In the genomic region with DNA sequence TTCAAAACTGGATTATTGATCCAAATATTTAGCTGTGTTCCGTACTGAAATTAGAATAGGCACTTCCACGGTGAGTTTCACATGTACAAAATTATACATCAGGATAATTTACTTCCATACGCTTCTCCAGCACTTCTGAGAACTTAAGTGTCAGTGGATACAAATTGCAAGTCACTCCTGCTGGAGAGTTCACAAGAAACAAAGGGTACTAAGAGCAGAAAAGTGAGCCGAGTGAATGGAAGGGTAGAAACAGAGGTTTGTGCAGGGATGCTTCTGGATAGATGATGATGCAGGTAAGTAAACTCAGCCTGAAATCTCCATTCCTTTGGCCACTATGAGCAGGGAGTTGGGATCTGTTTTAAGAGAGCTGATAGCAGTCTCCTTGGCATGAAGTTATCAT, we compare ENCODE assay signal across 7 cellular contexts. TPM values are rescaled to one million over a fixed set of nuclear protein-coding genes. Genes with fewer than 3 reads are reported as not detected.
A peak's percentile ranks its signal among the peaks of the same experiment; 100 is the strongest.
DNase-seq lines count a peak whose midpoint lies in the region; ATAC-seq, FAIRE-seq and TF ChIP-seq lines count a peak whose summit lies in the region.
"Not testable (repeated sequence)": the region's sequence is repeated elsewhere in the genome, so short reads cannot be mapped to it uniquely, and the experiment has no call there.

No MANE protein-coding gene starts in this region.

- not testable (repeated sequence) for H3K36me3 ChIP-seq in CD4-positive, alpha-beta memory T cell (ENCODE audit: insufficient read depth, low read length); Loucy (ENCODE audit: insufficient read depth, low read length); K562 (ENCODE audit: control insufficient read depth, insufficient read depth, low read length); psoas muscle (ENCODE audit: insufficient read depth in 1 of 2, low read depth in 1 of 2)

- intact Hi-C loops in CD4-positive, alpha-beta memory T cell (cut with micrococcal nuclease): loop anchor here (5.0 kb wide), 1 partner anchor 916 kb away; no protein-coding TSS in a partner anchor
- intact Hi-C loops in K562 (cut with micrococcal nuclease); psoas muscle (cut with DNase I): not testable (repeated sequence)

- not testable (repeated sequence) for H3K27ac ChIP-seq in CD4-positive, alpha-beta memory T cell (ENCODE audit: low read depth, low read length)
- H3K27ac ChIP-seq in K562 (ENCODE audit: extremely low read depth, low read depth, low read length) (peak overlapping the region; percentile 83; the same call in 2 of the 3 replicates), psoas muscle (peak overlapping the region; percentile 94)

- not testable (repeated sequence) for TF ChIP-seq EP300 in K562 (IDR thresholded peaks at IDR 0.05; ENCODE audit: low read length)

- 3% methylated on average over 4 of the region's 4 CpGs for WGBS in K562 (ENCODE audit: insufficient coverage, low coverage, missing lambda C conversion rate)
- WGBS in psoas muscle, 3 donors: 31 to 64% (median 34%) methylated on average over 4 of the region's 4 CpGs

- peak overlapping the region in 5 of 7 donors; percentile 32 to 97 (median 37) for H3K27ac Mint-ChIP-seq in CD4-positive, alpha-beta memory T cell
- H3K27ac Mint-ChIP-seq in WTC11: not testable (repeated sequence)
- H3K27ac Mint-ChIP-seq in nephron: peak overlapping the region in 2 of 3 experiments; percentile 45 to 97

- in situ Hi-C loops in K562 (cut with MboI): not testable (repeated sequence)

- H2AFZ ChIP-seq in Loucy (ENCODE audit: low read length) (0 out of 2 replicates have a peak overlapping the region, but pooled peaks have one; percentile 36), K562 (ENCODE audit: low read depth, low read length) (peak overlapping the region; percentile 93)

- H3K9me3 Mint-ChIP-seq in CD4-positive, alpha-beta memory T cell; WTC11; nephron: not testable (repeated sequence)

- not testable (repeated sequence) for H3K27me3 ChIP-seq in CD4-positive, alpha-beta memory T cell (ENCODE audit: insufficient read depth, low read length); Loucy (ENCODE audit: insufficient read depth, low read length, poor library complexity, severe bottlenecking); K562 (ENCODE audit: control insufficient read depth in 2 of 2, insufficient read depth in 2 of 2, low read length in 2 of 2); psoas muscle (ENCODE audit: insufficient read depth in 3 of 3, low read length in 2 of 3)

- H3K4me1 Mint-ChIP-seq in CD4-positive, alpha-beta memory T cell: peaks cover 11 to 29% (median 15%) of the 10 kb centered on the region in 4 donors
- H3K4me1 Mint-ChIP-seq in WTC11 (peaks cover 23% of the 10 kb centered on the region), nephron (peaks cover 27% of the 10 kb centered on the region)

- BruUV-seq in K562 (replicated peaks; lab: Mats Ljungman, UMichigan): not testable (repeated sequence)

- H3K4me2 ChIP-seq in Loucy (ENCODE audit: low read depth, low read length, poor library complexity, severe bottlenecking): not testable (repeated sequence)
- peak overlapping the region; percentile 61 for H3K4me2 ChIP-seq in K562 (ENCODE audit: insufficient read depth, low read length)

- DNase-seq in CD4-positive, alpha-beta memory T cell; WTC11 (ENCODE audit: low spot score); psoas muscle: not testable (repeated sequence)
- DNase-seq in K562 (ENCODE audit: extremely low read depth in 1 of 4, low spot score in 3 of 4): peak in 1 of 4 experiments; percentile 54
- peak; percentile 26 for DNase-seq in fibroblast of peridontal ligament (ENCODE audit: extremely low read depth)

- H3F3A ChIP-seq in Loucy (ENCODE audit: low read depth): not testable (repeated sequence)

- FAIRE-seq in K562 (lab: Jason Lieb, UNC): peak; percentile 87

- not testable (repeated sequence) for H3K9ac ChIP-seq in Loucy (ENCODE audit: low read depth, low read length, poor library complexity, severe bottlenecking)
- H3K9ac ChIP-seq in K562 (ENCODE audit: insufficient read depth in 1 of 2, low read depth in 2 of 2, low read length in 2 of 2): peak overlapping the region in 1 of 2 experiments; percentile 89; a peak in 2 of 4 replicates

- H3K27me3 Mint-ChIP-seq in CD4-positive, alpha-beta memory T cell; nephron (ENCODE audit: low read depth): not testable (repeated sequence)
- H3K27me3 Mint-ChIP-seq in WTC11 (ENCODE audit: low read depth): peaks cover 14% of the 10 kb centered on the region

- peaks cover 17% of the 10 kb centered on the region for H3K4me1 ChIP-seq in CD4-positive, alpha-beta memory T cell (ENCODE audit: insufficient read depth, low read length)
- H3K4me1 ChIP-seq in Loucy (ENCODE audit: insufficient read depth, low read length, poor library complexity, severe bottlenecking); K562 (replicated peaks in 1 of 2; ENCODE audit: control insufficient read depth in 2 of 2, insufficient read depth in 2 of 2, low read length in 2 of 2): not testable (repeated sequence)
- H3K4me1 ChIP-seq in psoas muscle: peaks cover 16% of the 10 kb centered on the region

- not testable (repeated sequence) for TF ChIP-seq POLR2A in K562 (conservative IDR thresholded peaks at IDR 0.05)

- not testable (repeated sequence) for H3K4me3 ChIP-seq in CD4-positive, alpha-beta memory T cell (ENCODE audit: low read length in 2 of 2); Loucy (ENCODE audit: low read length, poor library complexity, severe bottlenecking); K562
- peak overlapping the region; percentile 46 for H3K4me3 ChIP-seq in psoas muscle

- H3K79me2 ChIP-seq in Loucy (ENCODE audit: insufficient read depth, low read length) (peaks cover 25% of the 10 kb centered on the region), K562 (ENCODE audit: control insufficient read depth, insufficient read depth, low read length) (peaks cover 26% of the 10 kb centered on the region)

- H3K9me3 ChIP-seq in CD4-positive, alpha-beta memory T cell (ENCODE audit: control insufficient read depth in 1 of 2, low read length in 2 of 2); Loucy (ENCODE audit: insufficient read depth, low read depth, low read length); K562 (replicated peaks; ENCODE audit: control insufficient read depth, insufficient read depth, low read depth, low read length); psoas muscle: not testable (repeated sequence)

- peaks cover 0 to 15% of the 10 kb centered on the region in 2 donors for H3K36me3 Mint-ChIP-seq in CD4-positive, alpha-beta memory T cell
- H3K36me3 Mint-ChIP-seq in WTC11; nephron (ENCODE audit: low read depth): not testable (repeated sequence)

- not testable (repeated sequence) for TF ChIP-seq RAD21 in K562 (CRISPR knock-in tag; conservative IDR thresholded peaks at IDR 0.05 in 1 of 2, IDR thresholded peaks at IDR 0.05 in 1 of 2)

- not testable (repeated sequence) for TF ChIP-seq CTCF in Loucy (conservative IDR thresholded peaks at IDR 0.05; ENCODE audit: low read length); WTC11 (IDR thresholded peaks at IDR 0.05); K562 (IDR thresholded peaks at IDR 0.05 in 2 of 3, conservative IDR thresholded peaks at IDR 0.05 in 1 of 3; ENCODE audit: insufficient read depth in 2 of 3, low read depth in 1 of 3, low read length in 3 of 3); nephron (IDR thresholded peaks at IDR 0.05; ENCODE audit: unreplicated experiment in 3 of 3); psoas muscle (IDR thresholded peaks at IDR 0.05)

- H4K20me1 ChIP-seq in Loucy (ENCODE audit: insufficient read depth, low read length, poor library complexity, severe bottlenecking) (peaks cover 14% of the 10 kb centered on the region), K562 (replicated peaks; ENCODE audit: control insufficient read depth, insufficient read depth, low read length) (peaks cover 11% of the 10 kb centered on the region; the same call in 1 of the 2 replicates)

- ATAC-seq in WTC11, psoas muscle: not testable (repeated sequence)
- ATAC-seq in K562: peak; percentile 8; the same call in 2 of the 3 replicates

- peak overlapping the region in 1 of 8 donors; percentile 7 for H3K4me3 Mint-ChIP-seq in CD4-positive, alpha-beta memory T cell
- peak overlapping the region; percentile 83; the same call in 1 of the 2 replicates for H3K4me3 Mint-ChIP-seq in WTC11
- peak overlapping the region in 2 of 3 experiments; percentile 44 to 92 for H3K4me3 Mint-ChIP-seq in nephron

- POLR2A ChIA-PET in CD4-positive, alpha-beta memory T cell (lab: Charles Lee; ENCODE audit: partially characterized antibody): interaction anchor here (1.4 to 4.8 kb wide), 2 partner anchors 22 to 25 kb away, joined by 4 to 49 read pairs; no protein-coding TSS in a partner anchor
- POLR2A ChIA-PET in WTC11 (lab: Charles Lee): not testable (repeated sequence)
- POLR2A ChIA-PET in K562 (lab: Yijun Ruan, JAX): interaction anchor here (0.7 to 1.1 kb wide), 2 partner anchors 17 to 26 kb away, joined by 3 read pairs; no protein-coding TSS in a partner anchor

- not testable (repeated sequence) for H3K9me2 ChIP-seq in Loucy (replicated peaks; ENCODE audit: low read depth, low read length)

- CTCF ChIA-PET in CD4-positive, alpha-beta memory T cell (lab: Charles Lee; ENCODE audit: partially characterized antibody); WTC11 (lab: Charles Lee); K562 (lab: Yijun Ruan, JAX; ENCODE audit: low intra/inter-chr PET ratio): not testable (repeated sequence)

- not testable (repeated sequence) for H3K9me1 ChIP-seq in K562 (ENCODE audit: control insufficient read depth, insufficient read depth, low read length)

RNA-seq across cellular contexts. Expression of gene KMT2C, which starts 2.2 kb away (rescaled TPM):
- total RNA-seq in CD4-positive, alpha-beta memory T cell: 100 to 1,000 TPM; 114 to 129 TPM
- polyA plus RNA-seq in CD4-positive, alpha-beta memory T cell: 10 to 100 TPM in 1 of 2 donors, 1 to 10 TPM in 1; 2.7 to 34.6 TPM
- 38.9 to 45.4 TPM (median 40.8 TPM) in 3 replicates for total RNA-seq in WTC11 (2021)
- 166 and 463 TPM in 2 replicates for total RNA-seq in K562 (2011; cell fraction: chromatin; rRNA removed; ENCODE audit: low replicate concordance)
- total RNA-seq in K562 (2011; cell fraction: nucleolus; rRNA removed): 68.5 and 102 TPM in 2 replicates
- total RNA-seq in K562 (2011; cell fraction: nucleoplasm; rRNA removed): 172 and 242 TPM in 2 replicates
- 28.5 and 35.6 TPM in 2 replicates for total RNA-seq in K562 (2014; rRNA removed)
- total RNA-seq in K562 (2014; rRNA removed; fragmentation: Illumina TruSeq; extraction: Trizol): 35.8 and 36.2 TPM in 2 replicates
- total RNA-seq in K562 (2015; rRNA removed; fragmentation: Illumina TruSeq; extraction: Trizol): 34.4 and 36.6 TPM in 2 replicates
- total RNA-seq in K562 (2021): 62.1 and 67.8 TPM in 2 replicates
- 18.3 and 18.9 TPM in 2 replicates for polyA plus RNA-seq in K562 (2011; rRNA removed)
- polyA plus RNA-seq in K562 (2011; cell fraction: cytosol; rRNA removed): 11.3 and 15.9 TPM in 2 replicates
- polyA plus RNA-seq in K562 (2011; cell fraction: nucleus; rRNA removed): 55.9 and 66.9 TPM in 2 replicates
- polyA plus RNA-seq in K562 (2012): 13.2 and 15.7 TPM in 2 replicates
- polyA plus RNA-seq in K562 (2014; fragmentation: Illumina TruSeq; extraction: Trizol): 27.1 and 27.3 TPM in 2 replicates
- 10 to 100 TPM in 1 of 2 experiments, 1 to 10 TPM in 1; 4.9 to 13.0 TPM for polyA plus RNA-seq in K562 (2014; fragmentation: Nextera tagmentation; extraction: Ambion mirVana)
- 19.4 and 21.4 TPM in 2 replicates for polyA plus RNA-seq in K562 (2014; rRNA removed)
- 118 and 126 TPM in 2 replicates for polyA minus RNA-seq in K562 (2011; rRNA and poly(A)+ RNA removed)
- polyA minus RNA-seq in K562 (2011; cell fraction: cytosol; rRNA and poly(A)+ RNA removed): 40.0 and 46.3 TPM in 2 replicates
- 89.1 and 146 TPM in 2 replicates for polyA minus RNA-seq in K562 (2011; cell fraction: nucleus; rRNA and poly(A)+ RNA removed)
- 10 to 100 TPM; 45.7 to 82.3 (median 62.6) TPM for total RNA-seq in psoas muscle
- 10 to 100 TPM in 1 of 3 donors, 1 to 10 TPM in 2; 5.8 to 24.9 (median 8.8) TPM for polyA plus RNA-seq in psoas muscle
